1 cellular context compared by ENCODE assay signal in genomic region chr17:73797594-73798110, GRCh38.
TF ChIP-seq lines count a peak whose summit lies in the region.

No MANE protein-coding gene starts in this region.

TF ChIP-seq in liver, 16 proteins besides CTCF, POLR2A, EP300 and RAD21 (continued from another document):
- TF ChIP-seq EGR1 (IDR thresholded peaks at IDR 0.05; ENCODE audit: low read depth in 2 of 2) (no peak), JUND (IDR thresholded peaks at IDR 0.05) (no peak)
TF ChIP-seq in liver: peak in this region for 0.
